1 cellular context compared by ENCODE assay signal in the genomic region with DNA sequence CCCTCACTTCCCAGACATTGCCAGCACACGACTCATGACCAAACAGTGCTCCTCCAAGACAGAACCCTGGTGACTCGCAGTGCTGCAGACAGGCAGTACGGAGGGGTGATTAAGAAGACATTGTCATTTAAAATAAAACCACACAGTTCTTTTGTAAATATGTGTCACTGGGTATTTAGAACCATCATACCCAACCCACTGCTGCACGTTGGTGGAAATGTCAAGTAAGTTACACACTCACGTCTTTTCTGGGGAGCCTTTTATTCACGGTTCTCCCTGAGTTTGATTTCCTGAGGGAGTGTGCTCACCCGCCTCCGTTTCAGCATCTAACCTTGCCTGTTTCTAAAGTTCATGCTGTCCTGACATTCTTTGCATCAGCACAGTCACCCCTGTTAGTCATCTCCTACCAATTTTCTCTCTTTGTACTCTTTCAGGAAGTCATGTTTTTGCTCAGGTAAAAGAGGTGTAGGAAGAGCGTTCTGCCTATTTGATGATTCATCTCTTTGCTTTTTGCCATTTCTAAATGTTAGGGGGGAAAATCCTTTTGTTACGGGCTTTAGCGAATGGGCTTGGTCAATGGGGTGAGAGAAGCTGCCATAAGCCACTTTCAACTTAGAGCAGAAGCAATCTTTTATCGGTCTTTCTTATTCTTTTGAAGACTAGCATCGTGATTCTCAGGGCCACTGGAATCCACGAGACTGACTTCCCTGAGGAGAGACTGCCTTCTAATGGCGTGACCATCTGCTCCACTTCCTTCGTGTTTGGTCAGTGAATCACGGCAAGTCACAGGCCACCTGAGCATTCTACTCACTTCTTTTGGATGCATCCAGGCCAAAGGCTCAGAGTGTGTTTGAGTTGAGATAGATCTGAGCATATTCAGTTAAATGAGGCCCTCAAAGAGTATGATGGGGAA.
TF ChIP-seq lines count a peak whose summit lies in the region.

No MANE protein-coding gene starts in this region.

TF ChIP-seq in K562, 482 proteins besides CTCF, POLR2A, EP300 and RAD21 (continued from another document and continues in another):
- TF ChIP-seq ZNF518B (CRISPR knock-in tag; IDR thresholded peaks at IDR 0.05) (no peak), NFXL1 (CRISPR knock-in tag; IDR thresholded peaks at IDR 0.05) (no peak), CTCFL (IDR thresholded peaks at IDR 0.05; ENCODE audit: borderline replicate concordance, insufficient read depth, low read depth, low read length, poor library complexity, severe bottlenecking) (no peak), DNMT1 (IDR thresholded peaks at IDR 0.05) (no peak), TRIM24 (IDR thresholded peaks at IDR 0.05) (no peak), ARID4B (CRISPR knock-in tag; IDR thresholded peaks at IDR 0.05) (no peak), CBX1 (IDR thresholded peaks at IDR 0.05; ENCODE audit: low read depth) (no peak), HES1 (IDR thresholded peaks at IDR 0.05; ENCODE audit: low read depth) (no peak), NEUROD1 (IDR thresholded peaks at IDR 0.05; ENCODE audit: borderline replicate concordance, low read depth, low read length, partially characterized antibody) (peak; percentile 24), JUND (IDR thresholded peaks at IDR 0.05; ENCODE audit: borderline replicate concordance, low read depth, low read length) (0 out of 2 replicates have a peak, but pooled peaks have one; percentile 1), JUND (tag; IDR thresholded peaks at IDR 0.05; ENCODE audit: borderline replicate concordance, low read depth, low read length) (no peak), ATF3 (IDR thresholded peaks at IDR 0.05) (peak; percentile 45; the same call in 1 of the 2 replicates), ATF3 (CRISPR knock-in tag; conservative IDR thresholded peaks at IDR 0.05) (no peak), FOSL1 (tag; conservative IDR thresholded peaks at IDR 0.05) (no peak), PHB (CRISPR knock-in tag; IDR thresholded peaks at IDR 0.05) (no peak), CBFA2T3 (IDR thresholded peaks at IDR 0.05) (0 out of 2 replicates have a peak, but pooled peaks have one; percentile 5), ZNF282 (CRISPR knock-in tag; IDR thresholded peaks at IDR 0.05) (no peak), FOXP1 (CRISPR knock-in tag; IDR thresholded peaks at IDR 0.05) (0 out of 2 replicates have a peak, but pooled peaks have one; percentile 14), KLF13 (tag; IDR thresholded peaks at IDR 0.05; ENCODE audit: borderline replicate concordance, low read depth) (no peak), ZNF23 (CRISPR knock-in tag; IDR thresholded peaks at IDR 0.05) (no peak), SOX6 (IDR thresholded peaks at IDR 0.05) (peak; percentile 25; the same call in 1 of the 2 replicates), CHD2 (IDR thresholded peaks at IDR 0.05; ENCODE audit: low read depth, low read length) (no peak), ZNF77 (CRISPR knock-in tag; IDR thresholded peaks at IDR 0.05) (no peak), TAL1 (IDR thresholded peaks at IDR 0.05) (no peak), TOE1 (IDR thresholded peaks at IDR 0.05; ENCODE audit: borderline replicate concordance) (no peak), TOE1 (CRISPR knock-in tag; IDR thresholded peaks at IDR 0.05; ENCODE audit: borderline replicate concordance, low read depth) (no peak), SAFB2 (IDR thresholded peaks at IDR 0.05; ENCODE audit: borderline replicate concordance, low read depth, low read length, severe bottlenecking) (no peak), POLR2H (tag; IDR thresholded peaks at IDR 0.05; ENCODE audit: low read depth) (no peak), PHF20 (IDR thresholded peaks at IDR 0.05; ENCODE audit: partially characterized antibody) (no peak), ARID1B (IDR thresholded peaks at IDR 0.05) (no peak), SMARCE1 (IDR thresholded peaks at IDR 0.05) (no peak), ZBTB1 (CRISPR knock-in tag; IDR thresholded peaks at IDR 0.05; ENCODE audit: borderline replicate concordance, low read depth) (no peak)
- TF ChIP-seq, protein P1, sequence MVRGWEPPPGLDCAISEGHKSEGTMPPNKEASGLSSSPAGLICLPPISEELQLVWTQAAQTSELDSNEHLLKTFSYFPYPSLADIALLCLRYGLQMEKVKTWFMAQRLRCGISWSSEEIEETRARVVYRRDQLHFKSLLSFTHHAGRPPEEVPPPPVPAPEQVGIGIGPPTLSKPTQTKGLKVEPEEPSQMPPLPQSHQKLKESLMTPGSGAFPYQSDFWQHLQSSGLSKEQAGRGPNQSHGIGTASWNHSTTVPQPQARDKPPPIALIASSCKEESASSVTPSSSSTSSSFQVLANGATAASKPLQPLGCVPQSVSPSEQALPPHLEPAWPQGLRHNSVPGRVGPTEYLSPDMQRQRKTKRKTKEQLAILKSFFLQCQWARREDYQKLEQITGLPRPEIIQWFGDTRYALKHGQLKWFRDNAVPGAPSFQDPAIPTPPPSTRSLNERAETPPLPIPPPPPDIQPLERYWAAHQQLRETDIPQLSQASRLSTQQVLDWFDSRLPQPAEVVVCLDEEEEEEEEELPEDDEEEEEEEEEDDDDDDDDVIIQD (CRISPR knock-in tag; IDR thresholded peaks at IDR 0.05), result no peak
- TF ChIP-seq, protein P2, sequence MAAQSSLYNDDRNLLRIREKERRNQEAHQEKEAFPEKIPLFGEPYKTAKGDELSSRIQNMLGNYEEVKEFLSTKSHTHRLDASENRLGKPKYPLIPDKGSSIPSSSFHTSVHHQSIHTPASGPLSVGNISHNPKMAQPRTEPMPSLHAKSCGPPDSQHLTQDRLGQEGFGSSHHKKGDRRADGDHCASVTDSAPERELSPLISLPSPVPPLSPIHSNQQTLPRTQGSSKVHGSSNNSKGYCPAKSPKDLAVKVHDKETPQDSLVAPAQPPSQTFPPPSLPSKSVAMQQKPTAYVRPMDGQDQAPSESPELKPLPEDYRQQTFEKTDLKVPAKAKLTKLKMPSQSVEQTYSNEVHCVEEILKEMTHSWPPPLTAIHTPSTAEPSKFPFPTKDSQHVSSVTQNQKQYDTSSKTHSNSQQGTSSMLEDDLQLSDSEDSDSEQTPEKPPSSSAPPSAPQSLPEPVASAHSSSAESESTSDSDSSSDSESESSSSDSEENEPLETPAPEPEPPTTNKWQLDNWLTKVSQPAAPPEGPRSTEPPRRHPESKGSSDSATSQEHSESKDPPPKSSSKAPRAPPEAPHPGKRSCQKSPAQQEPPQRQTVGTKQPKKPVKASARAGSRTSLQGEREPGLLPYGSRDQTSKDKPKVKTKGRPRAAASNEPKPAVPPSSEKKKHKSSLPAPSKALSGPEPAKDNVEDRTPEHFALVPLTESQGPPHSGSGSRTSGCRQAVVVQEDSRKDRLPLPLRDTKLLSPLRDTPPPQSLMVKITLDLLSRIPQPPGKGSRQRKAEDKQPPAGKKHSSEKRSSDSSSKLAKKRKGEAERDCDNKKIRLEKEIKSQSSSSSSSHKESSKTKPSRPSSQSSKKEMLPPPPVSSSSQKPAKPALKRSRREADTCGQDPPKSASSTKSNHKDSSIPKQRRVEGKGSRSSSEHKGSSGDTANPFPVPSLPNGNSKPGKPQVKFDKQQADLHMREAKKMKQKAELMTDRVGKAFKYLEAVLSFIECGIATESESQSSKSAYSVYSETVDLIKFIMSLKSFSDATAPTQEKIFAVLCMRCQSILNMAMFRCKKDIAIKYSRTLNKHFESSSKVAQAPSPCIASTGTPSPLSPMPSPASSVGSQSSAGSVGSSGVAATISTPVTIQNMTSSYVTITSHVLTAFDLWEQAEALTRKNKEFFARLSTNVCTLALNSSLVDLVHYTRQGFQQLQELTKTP (IDR thresholded peaks at IDR 0.05; ENCODE audit: low read depth in 1 of 2, partially characterized antibody in 2 of 2), result no peak
- TF ChIP-seq, protein P3, sequence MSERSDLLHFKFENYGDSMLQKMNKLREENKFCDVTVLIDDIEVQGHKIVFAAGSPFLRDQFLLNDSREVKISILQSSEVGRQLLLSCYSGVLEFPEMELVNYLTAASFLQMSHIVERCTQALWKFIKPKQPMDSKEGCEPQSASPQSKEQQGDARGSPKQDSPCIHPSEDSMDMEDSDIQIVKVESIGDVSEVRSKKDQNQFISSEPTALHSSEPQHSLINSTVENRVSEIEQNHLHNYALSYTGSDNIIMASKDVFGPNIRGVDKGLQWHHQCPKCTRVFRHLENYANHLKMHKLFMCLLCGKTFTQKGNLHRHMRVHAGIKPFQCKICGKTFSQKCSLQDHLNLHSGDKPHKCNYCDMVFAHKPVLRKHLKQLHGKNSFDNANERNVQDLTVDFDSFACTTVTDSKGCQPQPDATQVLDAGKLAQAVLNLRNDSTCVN (CRISPR knock-in tag; IDR thresholded peaks at IDR 0.05), result no peak
